8 cellular contexts compared by ENCODE assay signal in the genomic region with DNA sequence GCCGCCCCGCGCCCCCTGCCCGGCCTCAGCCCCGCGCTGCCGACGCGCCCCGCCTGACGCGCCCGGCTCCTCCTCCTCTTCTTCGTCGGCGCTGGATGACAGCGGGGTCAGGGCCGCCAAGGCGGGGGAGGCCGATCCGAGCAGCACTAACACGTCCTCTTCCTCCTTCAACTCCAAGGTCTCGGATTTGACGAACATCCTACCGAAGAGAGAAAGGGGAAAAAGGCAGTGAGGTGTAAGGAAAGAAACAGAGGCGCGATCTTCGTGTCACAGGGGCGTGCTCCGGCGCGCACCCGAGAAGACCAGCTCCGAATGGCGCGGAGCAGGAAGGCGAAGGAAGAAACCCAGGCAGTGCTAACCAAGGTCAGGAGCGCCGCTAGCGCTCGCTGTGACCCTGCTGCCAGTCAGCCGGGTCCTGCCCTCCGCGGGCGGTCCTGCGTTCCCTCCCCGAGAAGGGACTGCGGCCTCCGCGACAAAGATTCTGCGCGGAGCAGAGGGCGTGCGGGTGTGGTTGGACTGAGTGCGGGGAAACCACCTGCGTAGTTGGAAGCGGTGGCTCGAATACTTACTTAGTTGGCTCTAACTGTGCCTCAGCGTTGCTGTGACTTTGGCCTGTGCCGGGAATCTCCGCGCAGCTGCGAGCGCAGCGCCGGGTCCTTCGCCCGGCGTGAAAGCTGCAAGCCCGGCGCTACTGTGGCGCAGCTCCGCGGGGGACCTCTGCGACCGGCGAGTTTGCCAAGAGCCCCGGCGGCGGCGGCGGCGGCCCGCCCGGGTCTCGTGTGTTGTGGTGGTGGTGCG. TPM values are rescaled to one million over a fixed set of nuclear protein-coding genes. Genes with fewer than 3 reads are reported as not detected.
DNase-seq lines count a peak whose midpoint lies in the region; ATAC-seq and TF ChIP-seq lines count a peak whose summit lies in the region.

No MANE protein-coding gene starts in this region.

- H4K20me1 ChIP-seq in HCT116 (ENCODE audit: insufficient read depth): no peaks in the 10 kb centered on the region

- TF ChIP-seq POLR2A in HCT116 (IDR thresholded peaks at IDR 0.05; ENCODE audit: borderline replicate concordance, extremely low read depth, insufficient read depth, insufficient read length) (no peak), prostate gland (IDR thresholded peaks at IDR 0.05) (no peak)

- no peaks in the 10 kb centered on the region for H3K9me3 ChIP-seq in HCT116 (ENCODE audit: control insufficient read depth in 1 of 2, insufficient read depth in 1 of 2, low read depth in 1 of 2, low read length in 2 of 2)
- H3K9me3 ChIP-seq in cardiac muscle cell (ENCODE audit: low read depth): no peaks in the 10 kb centered on the region
- H3K9me3 ChIP-seq in prostate gland: no peaks in the 10 kb centered on the region

- H3K36me3 ChIP-seq in HCT116 (ENCODE audit: control insufficient read depth in 1 of 2, insufficient read depth in 2 of 2, low read length in 2 of 2) (no peaks in the 10 kb centered on the region), cardiac muscle cell (no peaks in the 10 kb centered on the region), prostate gland (no peaks in the 10 kb centered on the region)

- H3K4me1 ChIP-seq in HCT116 (ENCODE audit: control insufficient read depth in 1 of 2, insufficient read depth in 2 of 2, low read length in 2 of 2) (peaks cover 0 to 19% of the 10 kb centered on the region in 2 experiments; a peak in 2 of 4 replicates), cardiac muscle cell (ENCODE audit: low read depth) (peaks cover 7% of the 10 kb centered on the region), prostate gland (replicated peaks) (peaks cover 5% of the 10 kb centered on the region)

- CTCF ChIA-PET in HCT116 (lab: Charles Lee): interaction anchor here (1.2 to 1.5 kb wide), 3 partner anchors 9 to 416 kb away, joined by 3 to 7 read pairs (median 3); no protein-coding TSS in a partner anchor
- CTCF ChIA-PET in RWPE1 (lab: Yijun Ruan, JAX): interaction anchor here (1.0 to 2.7 kb wide), 2 partner anchors 9 to 119 kb away, joined by 3 to 9 read pairs; no protein-coding TSS in a partner anchor

- intact Hi-C loops in Right ventricle myocardium inferior (cut with DNase I) (no loop called here), cardiac septum (cut with DNase I) (loop anchor here (5.0 kb wide), 1 partner anchor 168 kb away; no protein-coding TSS in a partner anchor), HCT116 (cut with micrococcal nuclease) (no loop called here), prostate gland (cut with DNase I) (no loop called here)

- RAD21 ChIA-PET in HCT116 (lab: Charles Lee; ENCODE audit: low non-redundant PET in 1 of 2, low total read pairs in 2 of 2, uncharacterized antibody in 2 of 2, unreplicated experiment in 2 of 2): no interaction called here

- ATAC-seq in Right ventricle myocardium inferior: peak; percentile 33
- peak; percentile 78 for ATAC-seq in HCT116

- POLR2A ChIA-PET in HCT116 (lab: Charles Lee): no interaction called here
- POLR2A ChIA-PET in RWPE1 (lab: Yijun Ruan, JAX; ENCODE audit: low non-redundant PET): no interaction called here

- H3K27me3 ChIP-seq in HCT116 (ENCODE audit: insufficient read depth, low read length) (peaks cover 19% of the 10 kb centered on the region), cardiac muscle cell (peaks cover 100% of the 10 kb centered on the region), prostate gland (replicated peaks; ENCODE audit: insufficient read depth) (peaks cover 57% of the 10 kb centered on the region)

- DNase-seq in Right ventricle myocardium inferior (ENCODE audit: missing footprints) (no peak), cardiac septum (ENCODE audit: low spot score) (no peak), HCT116 (ENCODE audit: low read depth, low spot score) (no peak), M059J (ENCODE audit: low read depth) (peak; percentile 44), cardiac muscle cell (ENCODE audit: low read depth in 1 of 2, low spot score in 1 of 2) (peak; percentile 40 to 65), prostate gland (ENCODE audit: low spot score) (no peak), RWPE1 (ENCODE audit: low spot score) (no peak)
- peak; percentile 64 to 69 for DNase-seq in activated T-cell treated with anti-CD3 and anti-CD28 coated beads, Interleukin-2, amount 50 U/mL, for 48 hours

- no TSS peak for BruUV-seq in HCT116 (replicated peaks; lab: Mats Ljungman, UMichigan)

- no peak for TF ChIP-seq RAD21 in HCT116 (IDR thresholded peaks at IDR 0.05; ENCODE audit: low read depth)

- H3K4me3 ChIP-seq in HCT116 (replicated peaks in 1 of 2; ENCODE audit: low read depth in 1 of 2, low read length in 2 of 2): peak overlapping the region; percentile 57 to 65
- peak overlapping the region; percentile 22 for H3K4me3 ChIP-seq in cardiac muscle cell
- peak overlapping the region; percentile 28 to 31 for H3K4me3 ChIP-seq in prostate gland

- peak overlapping the region; percentile 97 for H2AFZ ChIP-seq in HCT116 (ENCODE audit: low read depth, low read length, poor library complexity, severe bottlenecking)

- H3K9ac ChIP-seq in HCT116 (ENCODE audit: low read length): peak overlapping the region; percentile 50

- TF ChIP-seq CTCF in HCT116 (IDR thresholded peaks at IDR 0.05 in 2 of 3, conservative IDR thresholded peaks at IDR 0.05 in 1 of 3; ENCODE audit: borderline replicate concordance in 1 of 3, insufficient read depth in 1 of 3, low read depth in 2 of 3, low read length in 2 of 3) (no peak), cardiac muscle cell (IDR thresholded peaks at IDR 0.05; ENCODE audit: low read depth, low read length) (no peak), prostate gland (IDR thresholded peaks at IDR 0.05) (no peak), RWPE1 (conservative IDR thresholded peaks at IDR 0.05; ENCODE audit: low read depth) (no peak)

- H3K9me2 ChIP-seq in HCT116 (ENCODE audit: insufficient read depth): no peaks in the 10 kb centered on the region

- no peak overlapping the region for H3K27ac ChIP-seq in HCT116 (ENCODE audit: low read depth, low read length)
- H3K27ac ChIP-seq in cardiac muscle cell: no peak overlapping the region
- H3K27ac ChIP-seq in prostate gland: no peak overlapping the region
- no peak overlapping the region for H3K27ac ChIP-seq in RWPE1

- WGBS in prostate gland: 2% methylated on average over 82 of the region's 87 CpGs

- H3K4me2 ChIP-seq in HCT116 (ENCODE audit: low read length): peak overlapping the region; percentile 93

- H3K79me2 ChIP-seq in HCT116 (ENCODE audit: insufficient read depth, low read length): no peaks in the 10 kb centered on the region

TF ChIP-seq in HCT116, 20 proteins besides CTCF, POLR2A, EP300 and RAD21:
- TF ChIP-seq POLR2AphosphoS5 (IDR thresholded peaks at IDR 0.05; ENCODE audit: low read depth, low read length) (no peak), SIN3A (IDR thresholded peaks at IDR 0.05; ENCODE audit: low read depth) (no peak), SRF (IDR thresholded peaks at IDR 0.05; ENCODE audit: low read depth) (no peak), CEBPB (IDR thresholded peaks at IDR 0.05; ENCODE audit: low read depth) (no peak), EGR1 (IDR thresholded peaks at IDR 0.05; ENCODE audit: low read depth) (no peak)
- TF ChIP-seq, protein P1, sequence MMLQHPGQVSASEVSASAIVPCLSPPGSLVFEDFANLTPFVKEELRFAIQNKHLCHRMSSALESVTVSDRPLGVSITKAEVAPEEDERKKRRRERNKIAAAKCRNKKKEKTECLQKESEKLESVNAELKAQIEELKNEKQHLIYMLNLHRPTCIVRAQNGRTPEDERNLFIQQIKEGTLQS (IDR thresholded peaks at IDR 0.05): no peak
- TF ChIP-seq, protein P2, sequence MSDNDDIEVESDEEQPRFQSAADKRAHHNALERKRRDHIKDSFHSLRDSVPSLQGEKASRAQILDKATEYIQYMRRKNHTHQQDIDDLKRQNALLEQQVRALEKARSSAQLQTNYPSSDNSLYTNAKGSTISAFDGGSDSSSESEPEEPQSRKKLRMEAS (IDR thresholded peaks at IDR 0.05): peak; percentile 57

RNA-seq across cellular contexts. Expression of a gene that starts 0.5 kb away (rescaled TPM):
- not detected for total RNA-seq in Right ventricle myocardium inferior
- not detected for total RNA-seq in cardiac septum
- 0.12 TPM for total RNA-seq in HCT116 (2021; ENCODE audit: unreplicated experiment)
- polyA plus RNA-seq in HCT116 (2012): 0.14 TPM in 2 replicates
- total RNA-seq in M059J (2014; rRNA removed; shearing (Covaris generic)): not detected in 2 replicates
- 0.24 TPM in 1 of 2 replicates, not detected in the other for total RNA-seq in cardiac muscle cell
- polyA plus RNA-seq in cardiac muscle cell: 0.44 TPM in 1 of 2 replicates, not detected in the other
- total RNA-seq in prostate gland: not detected

Comparison
In these comparisons a context has a peak if more than half of its experiments do, and no peak if none do; other contexts are left out.
1. DNase-seq: peak in M059J (single experiment), activated T-cell treated with anti-CD3 and anti-CD28 coated beads, Interleukin-2, amount 50 U/mL, for 48 hours (2 of 2) and cardiac muscle cell (2 of 2); none in Right ventricle myocardium inferior (single experiment), cardiac septum (single experiment), HCT116 (single experiment), prostate gland (single experiment) and RWPE1 (single experiment).
2. Peak in every context shown above with its lines, with median percentiles within 50 percentile points of each other: H3K4me3 ChIP-seq.